17 cellular contexts compared by ENCODE assay signal in genomic region chr6:159540883-159541282, GRCh38.
DNase-seq lines count a peak whose midpoint lies in the region; ATAC-seq and TF ChIP-seq lines count a peak whose summit lies in the region.
"Had no signal": no experiment of that assay in that cellular context is flagged by ENCODE, and none has a peak within 500 bp of the region (broad histone marks: within the 10 kb centered on the region; RNA-seq: fewer than 3 reads in every experiment).

No MANE protein-coding gene starts in this region.

- ATAC-seq in sciatic nerve = peak; percentile 15
- no peak for ATAC-seq in GM21381 (IDR thresholded peaks at IDR 0.05; ENCODE audit: unreplicated experiment)

- H3K27ac Mint-ChIP-seq in activated naive CD8-positive, alpha-beta T cell treated with anti-CD3 and anti-CD28 coated beads for 36 hours = no peak overlapping the region
- H3K27ac Mint-ChIP-seq: CD4-positive, alpha-beta T cell had no signal

- peaks cover 4% of the 10 kb centered on the region for H3K27me3 ChIP-seq in WERI-Rb-1 (ENCODE audit: insufficient read depth, low read depth, severe bottlenecking)

- H3K9me3 Mint-ChIP-seq in activated naive CD8-positive, alpha-beta T cell treated with anti-CD3 and anti-CD28 coated beads for 36 hours = no peaks in the 10 kb centered on the region

- no peaks in the 10 kb centered on the region for H3K36me3 ChIP-seq in WERI-Rb-1

- intact Hi-C loops in sciatic nerve (cut with DNase I) = no loop called here

- H3K27me3 Mint-ChIP-seq in activated naive CD8-positive, alpha-beta T cell treated with anti-CD3 and anti-CD28 coated beads for 36 hours = no peaks in the 10 kb centered on the region

- H3K4me1 Mint-ChIP-seq in activated naive CD8-positive, alpha-beta T cell treated with anti-CD3 and anti-CD28 coated beads for 36 hours = no peaks in the 10 kb centered on the region

- no peak overlapping the region for H3K4me3 Mint-ChIP-seq in activated naive CD8-positive, alpha-beta T cell treated with anti-CD3 and anti-CD28 coated beads for 36 hours
- H3K4me3 Mint-ChIP-seq: CD4-positive, alpha-beta T cell had no signal

- no peaks in the 10 kb centered on the region for H3K36me3 Mint-ChIP-seq in activated naive CD8-positive, alpha-beta T cell treated with anti-CD3 and anti-CD28 coated beads for 36 hours

- H3K4me3 ChIP-seq in WERI-Rb-1 (ENCODE audit: low read depth, low read length) = no peak overlapping the region
- H3K4me3 ChIP-seq: A549, GM12878, K562 had no signal

- DNase-seq in DMS 273 treated with DMSO at 0.1 percent for 48 hours (lab: John Stamatoyannopoulos, UW) = peak; percentile 9
- no peak for DNase-seq in DMS 273 (lab: John Stamatoyannopoulos, UW; ENCODE audit: unreplicated experiment)
- DNase-seq in WERI-Rb-1 = peak; percentile 16
- no peak for DNase-seq in sciatic nerve (ENCODE audit: low spot score)
- no peak for DNase-seq in activated naive CD8-positive, alpha-beta T cell treated with anti-CD3 and anti-CD28 coated beads for 36 hours
- no peak for DNase-seq in foreskin melanocyte
- DNase-seq: AML-193; CD4-positive, alpha-beta T cell; DND-41; EL; HCEC 1CT had no signal

- H3K9me3 ChIP-seq in WERI-Rb-1 (ENCODE audit: severe bottlenecking) = no peaks in the 10 kb centered on the region
- H3K9me3 ChIP-seq: A549 had no signal

- TF ChIP-seq CTCF in WERI-Rb-1 (IDR thresholded peaks at IDR 0.05; ENCODE audit: low read depth, low read length) = no peak

- H3K27ac ChIP-seq in WERI-Rb-1 = no peak overlapping the region
- H3K27ac ChIP-seq: 22Rv1, A549, C4-2B had no signal

Comparison
In these comparisons a context has a peak if more than half of its experiments do, and no peak if none do; other contexts are left out.
1. DNase-seq: peak in DMS 273 treated with DMSO at 0.1 percent for 48 hours (single experiment) and WERI-Rb-1 (single experiment); none in DMS 273 (single experiment), sciatic nerve (single experiment), activated naive CD8-positive, alpha-beta T cell treated with anti-CD3 and anti-CD28 coated beads for 36 hours (single experiment) and foreskin melanocyte (single experiment).